Comparison of ENCODE assay signal across 22 cellular contexts in the genomic region with DNA sequence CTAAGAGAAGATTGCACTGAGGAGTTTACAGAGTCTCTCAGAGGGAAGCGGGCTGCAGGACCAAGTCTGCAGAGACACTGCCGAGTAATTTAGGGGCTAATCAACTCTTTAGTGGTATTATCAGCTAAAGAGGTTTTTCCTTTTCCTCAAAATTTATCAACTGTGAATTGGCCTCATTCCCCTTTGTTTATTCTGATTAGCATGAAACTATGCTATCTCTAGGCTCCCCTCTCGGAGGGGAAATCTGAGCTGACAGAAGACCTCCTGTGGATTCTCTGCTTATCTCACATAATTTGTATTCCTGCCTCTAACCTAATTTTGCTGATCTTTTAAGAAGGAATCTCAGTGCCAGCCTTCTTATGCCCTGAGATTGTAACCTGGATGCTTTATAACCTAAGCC.
DNase-seq lines count a peak whose midpoint lies in the region; FAIRE-seq and TF ChIP-seq lines count a peak whose summit lies in the region.
"Had no signal": no experiment of that assay in that cellular context is flagged by ENCODE, and none has a peak within 500 bp of the region (broad histone marks: within the 10 kb centered on the region; RNA-seq: fewer than 3 reads in every experiment).

No MANE protein-coding gene starts in this region.

- no peak overlapping the region for H3K4me3 Mint-ChIP-seq in glutamatergic neuron (ENCODE audit: unreplicated experiment)
- H3K4me3 Mint-ChIP-seq: CD8-positive, alpha-beta T cell had no signal

- peak overlapping the region; percentile 36 for H3K27ac Mint-ChIP-seq in glutamatergic neuron (ENCODE audit: unreplicated experiment)
- H3K27ac Mint-ChIP-seq: CD8-positive, alpha-beta T cell had no signal

- DNase-seq in NCI-H146 (lab: John Stamatoyannopoulos, UW) = peak; percentile 53
- no peak for DNase-seq in NCI-H146 treated with DMSO at 0.1 percent for 48 hours (lab: John Stamatoyannopoulos, UW; ENCODE audit: unreplicated experiment)
- DNase-seq in glutamatergic neuron = no peak
- DNase-seq in mesendoderm = peak; percentile 93
- no peak for DNase-seq in urothelium cell line (ENCODE audit: low spot score)
- DNase-seq in activated naive CD4-positive, alpha-beta T cell treated with Interleukin-2 at 50 U/mL for 16 hours = no peak
- DNase-seq in colonic mucosa = no peak
- no peak for DNase-seq in stimulated activated CD4-positive, alpha-beta T cell treated with anti-CD3 and anti-CD28 coated beads, Interleukin-4, amount 100 ng/mL, for 1 hour
- DNase-seq: C1 segment of cervical spinal cord; CD8-positive, alpha-beta T cell; KBM-7; NCI-H1092; NCI-H1436; NCI-H2029; NCI-H345; NCI-H774; NK-92 treated with Interleukin-12 subunit alpha and Interleukin-12 subunit beta, amount 100 ng/mL, for 24 hours; SIG-M5; SK-N-SH had no signal

- H3K9ac ChIP-seq in mesendoderm (ENCODE audit: low read length) = no peak overlapping the region
- H3K9ac ChIP-seq in colonic mucosa (ENCODE audit: low read depth in 2 of 2, low read length in 2 of 2) = no peak overlapping the region
- H3K9ac ChIP-seq: SK-N-SH had no signal

- no CpG with 5 or more reads among the region's 3 CpGs for WGBS in mesendoderm (ENCODE audit: extremely low coverage, insufficient coverage, low lambda C conversion rate)

- peaks cover 5% of the 10 kb centered on the region for H3K4me1 Mint-ChIP-seq in glutamatergic neuron (ENCODE audit: low read depth, unreplicated experiment)

- H3K9me3 ChIP-seq in colonic mucosa = no peaks in the 10 kb centered on the region
- H3K9me3 ChIP-seq: SK-N-SH had no signal

- H3K36me3 Mint-ChIP-seq in glutamatergic neuron (ENCODE audit: unreplicated experiment) = no peaks in the 10 kb centered on the region
- H3K36me3 Mint-ChIP-seq: CD8-positive, alpha-beta T cell had no signal

- no peak for FAIRE-seq in urothelium cell line (lab: Jason Lieb, UNC)
- FAIRE-seq: GM12892, GM18507 had no signal

- no peak overlapping the region for H3K23ac ChIP-seq in mesendoderm (ENCODE audit: low read length)

- H3K27ac ChIP-seq in mesendoderm (ENCODE audit: low read depth, low read length) = peak overlapping the region; percentile 13
- H3K27ac ChIP-seq in colonic mucosa = no peak overlapping the region
- H3K27ac ChIP-seq: 22Rv1 had no signal

- H3K4ac ChIP-seq in mesendoderm (ENCODE audit: low read depth, low read length) = no peak overlapping the region

- H3K18ac ChIP-seq in mesendoderm (ENCODE audit: low read length) = no peak overlapping the region

- no peak overlapping the region for H2AK5ac ChIP-seq in mesendoderm (ENCODE audit: low read length)

- H2BK120ac ChIP-seq in mesendoderm (ENCODE audit: low read depth, low read length) = no peak overlapping the region

- no peaks in the 10 kb centered on the region for H3K79me1 ChIP-seq in mesendoderm (ENCODE audit: low read length)

- H3K79me2 ChIP-seq in mesendoderm (ENCODE audit: control insufficient read depth, insufficient read depth, low read length) = no peaks in the 10 kb centered on the region

- peaks cover 2% of the 10 kb centered on the region for H3K27me3 Mint-ChIP-seq in glutamatergic neuron (ENCODE audit: unreplicated experiment)

- H3K4me2 ChIP-seq in mesendoderm (ENCODE audit: low read length) = no peak overlapping the region
- H3K4me2 ChIP-seq: SK-N-SH had no signal

- H3K4me3 ChIP-seq in mesendoderm (ENCODE audit: low read length) = no peak overlapping the region
- no peak overlapping the region for H3K4me3 ChIP-seq in colonic mucosa

- no peaks in the 10 kb centered on the region for H3K27me3 ChIP-seq in mesendoderm (ENCODE audit: insufficient read depth, low read length, poor library complexity)
- H3K27me3 ChIP-seq in colonic mucosa = no peaks in the 10 kb centered on the region

- no peak overlapping the region for H4K5ac ChIP-seq in mesendoderm (ENCODE audit: low read length)

- intact Hi-C loops in colonic mucosa (cut with DNase I) = no loop called here

- H3K36me3 ChIP-seq in mesendoderm (ENCODE audit: control insufficient read depth, insufficient read depth, low read length) (no peaks in the 10 kb centered on the region), colonic mucosa (no peaks in the 10 kb centered on the region)

- no peak overlapping the region for H3K56ac ChIP-seq in mesendoderm (ENCODE audit: low read length)

- no peaks in the 10 kb centered on the region for H3K9me3 Mint-ChIP-seq in glutamatergic neuron (ENCODE audit: unreplicated experiment)
- H3K9me3 Mint-ChIP-seq: CD8-positive, alpha-beta T cell had no signal

- TF ChIP-seq CTCF in glutamatergic neuron (IDR thresholded peaks at IDR 0.05; ENCODE audit: partially characterized antibody, unreplicated experiment) (no peak), colonic mucosa (IDR thresholded peaks at IDR 0.05) (no peak)

- H4K8ac ChIP-seq in mesendoderm (ENCODE audit: low read depth, low read length) = no peak overlapping the region

- no peak overlapping the region for H2BK15ac ChIP-seq in mesendoderm (replicated peaks; ENCODE audit: low read depth)

- no peak overlapping the region for H2BK5ac ChIP-seq in mesendoderm (ENCODE audit: low read length)

- H3K4me1 ChIP-seq in mesendoderm (ENCODE audit: control insufficient read depth, low read depth, low read length) = peaks cover 17% of the 10 kb centered on the region
- no peaks in the 10 kb centered on the region for H3K4me1 ChIP-seq in colonic mucosa

Comparison
In these comparisons a context has a peak if more than half of its experiments do, and no peak if none do; other contexts are left out.
1. DNase-seq: peak in NCI-H146 (single experiment) and mesendoderm (single experiment); none in NCI-H146 treated with DMSO at 0.1 percent for 48 hours (single experiment), glutamatergic neuron (single experiment), urothelium cell line (single experiment), activated naive CD4-positive, alpha-beta T cell treated with Interleukin-2 at 50 U/mL for 16 hours (single experiment), colonic mucosa (single experiment) and stimulated activated CD4-positive, alpha-beta T cell treated with anti-CD3 and anti-CD28 coated beads, Interleukin-4, amount 100 ng/mL, for 1 hour (single experiment).